Comparison of ENCODE assay signal across 1 cellular context in genomic region chr1:184158911-184159701, GRCh38.
TF ChIP-seq lines count a peak whose summit lies in the region.

No MANE protein-coding gene starts in this region.

TF ChIP-seq in K562, 482 proteins besides CTCF, POLR2A, EP300 and RAD21 (continued from another document):
- TF ChIP-seq ZBTB49 (CRISPR knock-in tag; IDR thresholded peaks at IDR 0.05; ENCODE audit: borderline replicate concordance) = no peak
- no peak for TF ChIP-seq PHB (CRISPR knock-in tag; IDR thresholded peaks at IDR 0.05)
- TF ChIP-seq DLX4 (CRISPR knock-in tag; IDR thresholded peaks at IDR 0.05) = no peak
- TF ChIP-seq ZNF174 (CRISPR knock-in tag; IDR thresholded peaks at IDR 0.05) = no peak
- TF ChIP-seq CHD7 (IDR thresholded peaks at IDR 0.05; ENCODE audit: low read depth, low read length) = no peak
- TF ChIP-seq PCBP2 (IDR thresholded peaks at IDR 0.05; ENCODE audit: low read depth, low read length, poor library complexity, severe bottlenecking) = no peak
- TF ChIP-seq SMARCC2 (IDR thresholded peaks at IDR 0.05; ENCODE audit: low read depth) = no peak
- TF ChIP-seq CEBPG (CRISPR knock-in tag; IDR thresholded peaks at IDR 0.05) = no peak
- peak in 1 of 2 experiments; percentile 35; a peak in 1 of 4 replicates for TF ChIP-seq CEBPG (tag; conservative IDR thresholded peaks at IDR 0.05 in 1 of 2, IDR thresholded peaks at IDR 0.05 in 1 of 2)
- no peak for TF ChIP-seq ZNF507 (tag; conservative IDR thresholded peaks at IDR 0.05)
- TF ChIP-seq NFATC3 (IDR thresholded peaks at IDR 0.05) = no peak
- TF ChIP-seq MEIS2 (IDR thresholded peaks at IDR 0.05; ENCODE audit: partially characterized antibody) = peak; percentile 36
- peak; percentile 16; the same call in 1 of the 2 replicates for TF ChIP-seq NFE2 (IDR thresholded peaks at IDR 0.05; ENCODE audit: low read depth)
- no peak for TF ChIP-seq OTX1 (CRISPR knock-in tag; IDR thresholded peaks at IDR 0.05)
- TF ChIP-seq FUS (optimal IDR thresholded peaks at IDR 0.05; ENCODE audit: low read depth, low read length) = no peak
- no peak for TF ChIP-seq HMG20A (CRISPR knock-in tag; conservative IDR thresholded peaks at IDR 0.05)
- TF ChIP-seq GTF3C2 (IDR thresholded peaks at IDR 0.05; ENCODE audit: borderline replicate concordance, extremely low read depth, insufficient read length) = no peak
